ENCODE assay signal across 9 cellular contexts in genomic region chr2:213766465-213766891, GRCh38.
DNase-seq lines count a peak whose midpoint lies in the region; ATAC-seq, FAIRE-seq and TF ChIP-seq lines count a peak whose summit lies in the region.
"Had no signal": no experiment of that assay in that cellular context is flagged by ENCODE, and none has a peak within 500 bp of the region (broad histone marks: within the 10 kb centered on the region; RNA-seq: fewer than 3 reads in every experiment).

No MANE protein-coding gene starts in this region.

- H3K27ac ChIP-seq in transverse colon: no peak overlapping the region
- H3K27ac ChIP-seq in stomach: no peak overlapping the region
- H3K27ac ChIP-seq: parathyroid adenoma had no signal

- no peaks in the 10 kb centered on the region for H3K27me3 ChIP-seq in transverse colon
- no peaks in the 10 kb centered on the region for H3K27me3 ChIP-seq in stomach

- H3K4me3 ChIP-seq in transverse colon (no peak overlapping the region), stomach (no peak overlapping the region)

- WGBS in transverse colon (ENCODE audit: low coverage in 1 of 2), 2 donors: 35 to 37% methylated on average over 3 of the region's 3 CpGs
- 47 to 54% (median 52%) methylated on average over 3 of the region's 3 CpGs for whole genome bisulfite sequencing in stomach, 5 donors

- TF ChIP-seq POLR2A in transverse colon (IDR thresholded peaks at IDR 0.05): no peak
- no peak for TF ChIP-seq POLR2A in stomach (IDR thresholded peaks at IDR 0.05)

- ATAC-seq in GM21528 (IDR thresholded peaks at IDR 0.05; ENCODE audit: low FRiP score, unreplicated experiment) (peak; percentile 96), HG03432 (IDR thresholded peaks at IDR 0.05; ENCODE audit: unreplicated experiment) (peak; percentile 98)

- peak; percentile 77 for FAIRE-seq in GM18507 (lab: Jason Lieb, UNC)

- H3K4me1 ChIP-seq in transverse colon (no peaks in the 10 kb centered on the region), stomach (no peaks in the 10 kb centered on the region)
- H3K4me1 ChIP-seq: parathyroid adenoma had no signal

- no peaks in the 10 kb centered on the region for H3K9me3 ChIP-seq in transverse colon
- H3K9me3 ChIP-seq in stomach: no peaks in the 10 kb centered on the region

- H3K36me3 ChIP-seq in transverse colon: no peaks in the 10 kb centered on the region
- no peaks in the 10 kb centered on the region for H3K36me3 ChIP-seq in stomach

- in situ Hi-C loops in transverse colon (cut with MboI; ENCODE audit: low pct_ligation_motif_present in 1 of 4, low pct_unique_long_range_greater_than_20kb in 1 of 4, low sequenced_read_pairs in 3 of 4): no loop called here

- no peak for TF ChIP-seq CTCF in transverse colon (IDR thresholded peaks at IDR 0.05)
- TF ChIP-seq CTCF in stomach (IDR thresholded peaks at IDR 0.05): no peak

- TF ChIP-seq EP300 in transverse colon (IDR thresholded peaks at IDR 0.05; ENCODE audit: low read depth) (no peak), stomach (IDR thresholded peaks at IDR 0.05) (no peak)

- peak; percentile 43 for DNase-seq in GM18507 (ENCODE audit: extremely low spot score, insufficient read length, low read depth)
- DNase-seq in iris pigment epithelial cell (ENCODE audit: low read depth): peak; percentile 5
- DNase-seq in transverse colon: no peak
- no peak for DNase-seq in occipital lobe (lab: John Stamatoyannopoulos, UW)
- DNase-seq in activated CD4-positive, alpha-beta T cell treated with anti-CD3 and anti-CD28 coated beads for 1 hour: no peak
- DNase-seq in stomach: no peak

- intact Hi-C loops in transverse colon (cut with DNase I; ENCODE audit: low total_unique reads): no loop called here
- intact Hi-C loops in stomach (cut with DNase I; ENCODE audit: low total_unique reads): no loop called here

Comparison
In these comparisons a context has a peak if more than half of its experiments do, and no peak if none do; other contexts are left out.
1. DNase-seq: peak in GM18507 (single experiment) and iris pigment epithelial cell (single experiment); none in transverse colon (single experiment), occipital lobe (single experiment), activated CD4-positive, alpha-beta T cell treated with anti-CD3 and anti-CD28 coated beads for 1 hour (single experiment) and stomach (single experiment).